ENCODE assay signal across 18 cellular contexts in the genomic region with DNA sequence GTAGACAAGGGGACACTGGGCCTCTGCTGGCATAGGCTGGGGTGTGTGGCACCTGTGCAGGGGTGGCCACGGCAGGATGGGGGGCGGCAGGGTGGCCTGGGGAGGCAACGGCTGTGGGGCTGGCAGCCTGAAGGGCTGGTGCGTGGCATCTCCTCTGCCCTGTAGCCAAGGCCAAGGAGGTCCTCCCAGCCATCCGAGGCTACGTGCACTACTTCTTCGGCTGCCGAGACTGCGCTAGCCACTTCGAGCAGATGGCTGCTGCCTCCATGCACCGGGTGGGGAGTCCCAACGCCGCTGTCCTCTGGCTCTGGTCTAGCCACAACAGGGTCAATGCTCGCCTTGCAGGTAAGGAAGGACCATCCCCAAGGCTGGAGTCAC. TPM values are rescaled to one million over a fixed set of nuclear protein-coding genes. Genes with fewer than 3 reads are reported as not detected.
A peak's percentile ranks its signal among the peaks of the same experiment; 100 is the strongest.
DNase-seq lines count a peak whose midpoint lies in the region; ATAC-seq and TF ChIP-seq lines count a peak whose summit lies in the region.
"Had no signal": no experiment of that assay in that cellular context is flagged by ENCODE, and none has a peak within 500 bp of the region (broad histone marks: within the 10 kb centered on the region; RNA-seq: fewer than 3 reads in every experiment).

No MANE protein-coding gene starts in this region.

- no peaks in the 10 kb centered on the region for H3K9me3 Mint-ChIP-seq in stimulated activated effector memory CD8-positive, alpha-beta T cell treated with anti-CD3 and anti-CD28 coated beads, Interleukin-12 subunit alpha, Interleukin-12 subunit beta, amount 100 ng/mL, for 72 hours
- H3K9me3 Mint-ChIP-seq: CD4-positive, alpha-beta T cell; CD8-positive, alpha-beta memory T cell; H9 had no signal

- no peaks in the 10 kb centered on the region for H3K27me3 ChIP-seq in BLaER1 treated with 17β-estradiol and CSF1 and Interleukin-3, amounts not matched to agents 10 nM and 100 nM
- no peaks in the 10 kb centered on the region for H3K27me3 ChIP-seq in HL-60 (ENCODE audit: insufficient read depth, poor library complexity, severe bottlenecking)

- TF ChIP-seq CTCF in HL-60 (IDR thresholded peaks at IDR 0.05; ENCODE audit: insufficient read depth, low read length) = no peak

- H3K27ac Mint-ChIP-seq in stimulated activated effector memory CD8-positive, alpha-beta T cell treated with anti-CD3 and anti-CD28 coated beads, Interleukin-12 subunit alpha, Interleukin-12 subunit beta, amount 100 ng/mL, for 72 hours = peak overlapping the region; percentile 84
- H3K27ac Mint-ChIP-seq: CD4-positive, alpha-beta T cell; CD8-positive, alpha-beta memory T cell had no signal

- H3K4me3 Mint-ChIP-seq in stimulated activated effector memory CD8-positive, alpha-beta T cell treated with anti-CD3 and anti-CD28 coated beads, Interleukin-12 subunit alpha, Interleukin-12 subunit beta, amount 100 ng/mL, for 72 hours = no peak overlapping the region
- H3K4me3 Mint-ChIP-seq: CD14-positive monocyte; CD4-positive, alpha-beta T cell; H9 had no signal

- peaks cover 45% of the 10 kb centered on the region for H3K4me1 Mint-ChIP-seq in stimulated activated effector memory CD8-positive, alpha-beta T cell treated with anti-CD3 and anti-CD28 coated beads, Interleukin-12 subunit alpha, Interleukin-12 subunit beta, amount 100 ng/mL, for 72 hours

- H4K20me1 ChIP-seq in BLaER1 treated with 17β-estradiol and CSF1 and Interleukin-3, amounts not matched to agents 10 nM and 100 nM = peaks cover 0 to 19% (median 0%) of the 10 kb centered on the region in 11 experiments; a peak in 4 of 22 replicates

- H3K9ac ChIP-seq in BLaER1 treated with 17β-estradiol and CSF1 and Interleukin-3, amounts not matched to agents 10 nM and 100 nM = no peak overlapping the region
- H3K9ac ChIP-seq: GM23248 had no signal

- peak overlapping the region in 4 of 11 experiments; percentile 23 to 59 (median 42); a peak in 7 of 22 replicates for H3K27ac ChIP-seq in BLaER1 treated with 17β-estradiol and CSF1 and Interleukin-3, amounts not matched to agents 10 nM and 100 nM
- peak overlapping the region; percentile 13; the same call in 1 of the 2 replicates for H3K27ac ChIP-seq in HL-60 (replicated peaks)
- H3K27ac ChIP-seq: GM23248 had no signal

- peaks cover 4 to 61% (median 43%) of the 10 kb centered on the region in 11 experiments; a peak in 18 of 22 replicates for H3K36me3 ChIP-seq in BLaER1 treated with 17β-estradiol and CSF1 and Interleukin-3, amounts not matched to agents 10 nM and 100 nM

- H3K4me3 ChIP-seq in BLaER1 treated with 17β-estradiol and CSF1 and Interleukin-3, amounts not matched to agents 10 nM and 100 nM = 0 out of 20 replicates have a peak overlapping the region, but pooled peaks of 1 of the 10 experiments have one; percentile 1
- no peak overlapping the region for H3K4me3 ChIP-seq in HL-60 (replicated peaks; ENCODE audit: insufficient read depth, low read length)
- H3K4me3 ChIP-seq: GM12878, GM23248 had no signal

- H3K4me2 ChIP-seq in BLaER1 treated with 17β-estradiol and CSF1 and Interleukin-3, amounts not matched to agents 10 nM and 100 nM = peak overlapping the region in 9 of 11 experiments; percentile 30 to 98 (median 86); a peak in 18 of 22 replicates

- peak; percentile 6 for ATAC-seq in left colon
- no peak for ATAC-seq in stimulated activated effector memory CD8-positive, alpha-beta T cell treated with anti-CD3 and anti-CD28 coated beads, Interleukin-12 subunit alpha, Interleukin-12 subunit beta, amount 100 ng/mL, for 72 hours
- ATAC-seq: GM12878, HCT116 had no signal

- no peak for DNase-seq in HL-60 (ENCODE audit: low read depth in 1 of 2, low spot score in 1 of 2)
- no peak for DNase-seq in left colon
- no peak for DNase-seq in stimulated activated effector memory CD8-positive, alpha-beta T cell treated with anti-CD3 and anti-CD28 coated beads, Interleukin-12 subunit alpha, Interleukin-12 subunit beta, amount 100 ng/mL, for 72 hours (ENCODE audit: low spot score in 2 of 2)
- no peak for DNase-seq in activated T-cell treated with anti-CD3 and anti-CD28 coated beads, Interleukin-2, amount 50 U/mL, for 1 hour
- DNase-seq in NAMALWA (ENCODE audit: low spot score) = no peak
- DNase-seq in NK-92 (lab: John Stamatoyannopoulos, UW; ENCODE audit: unreplicated experiment) = no peak
- DNase-seq: CD4-positive, alpha-beta T cell; CD8-positive, alpha-beta memory T cell; DMS79; EL; GDM1; GM23248 had no signal

- H3K9me3 ChIP-seq in BLaER1 treated with 17β-estradiol and CSF1 and Interleukin-3, amounts not matched to agents 10 nM and 100 nM (replicated peaks in 1 of 11) = no peaks in the 10 kb centered on the region

- intact Hi-C loops in left colon (cut with DNase I, micrococcal nuclease) = no loop called here

- H3K36me3 Mint-ChIP-seq in stimulated activated effector memory CD8-positive, alpha-beta T cell treated with anti-CD3 and anti-CD28 coated beads, Interleukin-12 subunit alpha, Interleukin-12 subunit beta, amount 100 ng/mL, for 72 hours = peaks cover 15% of the 10 kb centered on the region

- peaks cover 24 to 100% (median 98%) of the 10 kb centered on the region in 10 experiments for H3K4me1 ChIP-seq in BLaER1 treated with 17β-estradiol and CSF1 and Interleukin-3, amounts not matched to agents 10 nM and 100 nM

RNA-seq across cellular contexts. Expression of a gene that starts 36.0 kb away (rescaled TPM):
- 1 to 10 TPM in 1 of 2 donors, under 1 TPM in 1; 0.58 to 1.7 TPM for total RNA-seq in left colon
- total RNA-seq: A673; CD8-positive, alpha-beta memory T cell; GM12878; GM23248 had no signal

RNA-seq across cellular contexts. Expression of a gene that starts 39.4 kb away (rescaled TPM):
- 100 to 1,000 TPM; 254 to 280 TPM for total RNA-seq in left colon
